Comparison of ENCODE assay signal across 19 cellular contexts in the genomic region with DNA sequence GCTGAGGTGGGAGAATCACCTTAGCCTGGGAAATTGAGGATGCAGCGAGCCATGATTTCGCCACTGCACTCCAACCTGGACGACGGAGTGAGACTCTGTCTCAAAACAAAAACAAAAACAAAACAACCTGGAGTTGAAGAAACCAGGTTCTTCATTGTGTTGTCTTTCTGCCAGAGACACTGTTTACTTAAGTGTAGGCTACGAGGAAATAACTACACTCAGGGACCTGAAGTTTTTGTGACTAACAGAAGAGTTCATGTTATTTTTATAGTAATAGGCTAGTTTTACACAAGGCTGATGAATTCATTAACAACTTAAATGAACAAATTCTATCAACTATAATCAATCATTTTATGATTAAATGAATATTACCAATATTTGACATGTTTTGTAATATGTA.
"Had no signal": no experiment of that assay in that cellular context is flagged by ENCODE, and none has a peak within 500 bp of the region (broad histone marks: within the 10 kb centered on the region; RNA-seq: fewer than 3 reads in every experiment).

No MANE protein-coding gene starts in this region.

- FAIRE-seq: colon, keratinocyte had no signal

- DNase-seq: dorsolateral prefrontal cortex; effector CD4-positive, alpha-beta T cell; hypothalamus; immature natural killer cell; mesenchymal stem cell; mucosa of descending colon; naive B cell; sigmoid colon; stimulated activated CD4-positive, alpha-beta T cell treated with anti-CD3 and anti-CD28 coated beads, Interleukin-2, amount 100 ng/mL, for 24 hours; stimulated activated CD4-positive, alpha-beta T cell treated with anti-CD3 and anti-CD28 coated beads, Interleukin-4, amount 100 ng/mL, for 24 hours; stimulated activated naive CD4-positive, alpha-beta T cell treated with Interleukin-2 at 50 U/mL for 16 hours; stomach; testis; tibial artery had no signal

- H3K27ac ChIP-seq: dorsolateral prefrontal cortex, neutrophil, parathyroid adenoma, right atrium auricular region, sigmoid colon, stomach, testis, tibial artery had no signal

- H3K4me3 ChIP-seq: dorsolateral prefrontal cortex, mucosa of descending colon, right atrium auricular region, sigmoid colon, stomach, testis, tibial artery had no signal
